Comparison of ENCODE assay signal across 28 cellular contexts in genomic region chr5:921456-921855, GRCh38.
"Had no signal": no experiment of that assay in that cellular context is flagged by ENCODE, and none has a peak within 500 bp of the region (broad histone marks: within the 10 kb centered on the region; RNA-seq: fewer than 3 reads in every experiment).

No MANE protein-coding gene starts in this region.

- H3K4me2 ChIP-seq: neural progenitor cell had no signal

- DNase-seq: natural killer cell; occipital lobe; posterior cingulate gyrus; psoas muscle; sigmoid colon; small intestine; stimulated activated CD4-positive, alpha-beta T cell treated with anti-CD3 and anti-CD28 coated beads, Interleukin-15, amount 100 ng/mL, for 24 hours; stimulated activated CD4-positive, alpha-beta T cell treated with anti-CD3 and anti-CD28 coated beads, Interleukin-2, amount 100 ng/mL, for 48 hours; stimulated activated CD4-positive, alpha-beta T cell treated with anti-CD3 and anti-CD28 coated beads, Interleukin-4, amount 100 ng/mL, for 24 hours; stimulated activated naive B cell treated with anti-CD40 and anti-IgM and Interleukin-4, amounts not matched to agents 10 μg/mL and 1 μg/mL and 100 μg/mL, for 72 hours; stimulated activated naive CD4-positive, alpha-beta T cell treated with Interleukin-2 at 50 U/mL for 16 hours; stomach; thyroid gland; trophoblast cell; upper lobe of left lung had no signal

- ATAC-seq: natural killer cell; psoas muscle; right cardiac atrium; right lobe of liver; stimulated activated effector memory CD8-positive, alpha-beta T cell treated with anti-CD3 and anti-CD28 coated beads, Interleukin-12 subunit alpha, Interleukin-12 subunit beta, amount 100 ng/mL, for 72 hours; stimulated activated naive B cell treated with anti-CD40 and anti-IgM and Interleukin-4, amounts not matched to agents 10 μg/mL and 1 μg/mL and 100 μg/mL, for 72 hours had no signal

- FAIRE-seq: small intestine, urothelium cell line had no signal

- H3K79me2 ChIP-seq: parathyroid adenoma had no signal

- H3K4me3 Mint-ChIP-seq: natural killer cell; nephron; neural progenitor cell; stimulated activated effector memory CD8-positive, alpha-beta T cell treated with anti-CD3 and anti-CD28 coated beads, Interleukin-12 subunit alpha, Interleukin-12 subunit beta, amount 100 ng/mL, for 72 hours; stimulated activated naive B cell treated with anti-CD40 and anti-IgM and Interleukin-4, amounts not matched to agents 10 μg/mL and 1 μg/mL and 100 μg/mL, for 72 hours; stimulated activated naive CD8-positive, alpha-beta T cell treated with anti-CD3 and anti-CD28 coated beads, Interleukin-15, Interleukin-2, amounts not matched to agents 100 ng/mL and 50 ng/mL, for 24 hours had no signal

- H3K36me3 Mint-ChIP-seq: natural killer cell; stimulated activated effector memory CD8-positive, alpha-beta T cell treated with anti-CD3 and anti-CD28 coated beads, Interleukin-12 subunit alpha, Interleukin-12 subunit beta, amount 100 ng/mL, for 72 hours had no signal

- H3K27ac Mint-ChIP-seq: natural killer cell; nephron; neural progenitor cell; progenitor cell of endocrine pancreas; stimulated activated effector memory CD8-positive, alpha-beta T cell treated with anti-CD3 and anti-CD28 coated beads, Interleukin-12 subunit alpha, Interleukin-12 subunit beta, amount 100 ng/mL, for 72 hours; stimulated activated naive B cell treated with anti-CD40 and anti-IgM and Interleukin-4, amounts not matched to agents 10 μg/mL and 1 μg/mL and 100 μg/mL, for 72 hours; stimulated activated naive CD8-positive, alpha-beta T cell treated with anti-CD3 and anti-CD28 coated beads, Interleukin-15, Interleukin-2, amounts not matched to agents 100 ng/mL and 50 ng/mL, for 24 hours had no signal

- H3K36me3 ChIP-seq: neural progenitor cell, ovary, right lobe of liver, sigmoid colon, thoracic aorta, thyroid gland, upper lobe of left lung, vagina had no signal

- H3K27me3 ChIP-seq: ovary, vagina had no signal

- H3K9ac ChIP-seq: neural progenitor cell, parathyroid adenoma had no signal

- H3K9me3 ChIP-seq: ovary, psoas muscle, right lobe of liver, sigmoid colon, stomach, thoracic aorta, thyroid gland, upper lobe of left lung, vagina had no signal

- H3K27ac ChIP-seq: neural progenitor cell, ovary, parathyroid adenoma, psoas muscle, right lobe of liver, sigmoid colon, stomach, thoracic aorta, thyroid gland, tibial nerve, upper lobe of left lung, vagina had no signal

- H3K4me1 ChIP-seq: parathyroid adenoma had no signal

- H2AFZ ChIP-seq: neural progenitor cell, parathyroid adenoma had no signal

- H3K9me3 Mint-ChIP-seq: natural killer cell; nephron; neural progenitor cell; stimulated activated effector memory CD8-positive, alpha-beta T cell treated with anti-CD3 and anti-CD28 coated beads, Interleukin-12 subunit alpha, Interleukin-12 subunit beta, amount 100 ng/mL, for 72 hours; stimulated activated naive B cell treated with anti-CD40 and anti-IgM and Interleukin-4, amounts not matched to agents 10 μg/mL and 1 μg/mL and 100 μg/mL, for 72 hours; stimulated activated naive CD8-positive, alpha-beta T cell treated with anti-CD3 and anti-CD28 coated beads, Interleukin-15, Interleukin-2, amounts not matched to agents 100 ng/mL and 50 ng/mL, for 24 hours had no signal

- H3K4me3 ChIP-seq: neural progenitor cell, ovary, psoas muscle, right lobe of liver, sigmoid colon, stomach, thoracic aorta, thyroid gland, tibial nerve, upper lobe of left lung, vagina had no signal
